8 cellular contexts compared by ENCODE assay signal in genomic region chr9:135282001-135282731, GRCh38.
A peak's percentile ranks its signal among the peaks of the same experiment; 100 is the strongest.
DNase-seq lines count a peak whose midpoint lies in the region; ATAC-seq, FAIRE-seq and TF ChIP-seq lines count a peak whose summit lies in the region.

No MANE protein-coding gene starts in this region.

- H3K36me3 Mint-ChIP-seq in astrocyte (ENCODE audit: low read depth, unreplicated experiment), result no peaks in the 10 kb centered on the region
- no peaks in the 10 kb centered on the region for H3K36me3 Mint-ChIP-seq in activated T-helper 2 cell treated with anti-CD3 and anti-CD28 coated beads, Interferon-gamma antibody, Interleukin-2, Interleukin-4, amounts not matched to agents 10 μg/mL and 5 μg/mL and 100 μg/mL, durations not matched to agents 14 hours and 24 hours and 36 hours (ENCODE audit: low read depth)

- no peaks in the 10 kb centered on the region for H4K20me1 ChIP-seq in astrocyte (ENCODE audit: insufficient read depth, low read length)

- no peaks in the 10 kb centered on the region for H3K4me1 Mint-ChIP-seq in astrocyte (ENCODE audit: low read depth, unreplicated experiment)
- no peaks in the 10 kb centered on the region for H3K4me1 Mint-ChIP-seq in activated T-helper 2 cell treated with anti-CD3 and anti-CD28 coated beads, Interferon-gamma antibody, Interleukin-2, Interleukin-4, amounts not matched to agents 10 μg/mL and 5 μg/mL and 100 μg/mL, durations not matched to agents 14 hours and 24 hours and 36 hours (ENCODE audit: low read depth)

- ATAC-seq in lung (ENCODE audit: insufficient read depth, low FRiP score) (no peak), HG02885 (IDR thresholded peaks at IDR 0.05; ENCODE audit: poor library complexity, unreplicated experiment) (no peak), HG02884 (IDR thresholded peaks at IDR 0.05; ENCODE audit: unreplicated experiment) (no peak)

- no peaks in the 10 kb centered on the region for H3K36me3 ChIP-seq in astrocyte (ENCODE audit: insufficient read depth, low read length)
- H3K36me3 ChIP-seq in lung (ENCODE audit: control insufficient read depth in 2 of 2, insufficient read depth in 2 of 2, low read length in 2 of 2), result no peaks in the 10 kb centered on the region

- DNase-seq in DMS 273 treated with DMSO at 0.1 percent for 48 hours (lab: John Stamatoyannopoulos, UW) (peak; percentile 58), NCI-H1417 (lab: John Stamatoyannopoulos, UW) (peak; percentile 72 to 89 (median 77)), astrocyte (ENCODE audit: low read depth) (peak; percentile 8), lung (ENCODE audit: low spot score) (peak; percentile 84), ACHN (no peak)
- DNase-seq in activated T-helper 2 cell treated with anti-CD3 and anti-CD28 coated beads, Interferon-gamma antibody, Interleukin-2, Interleukin-4, amounts not matched to agents 10 μg/mL and 5 μg/mL and 100 μg/mL, durations not matched to agents 14 hours and 24 hours and 36 hours (ENCODE audit: low spot score), result no peak

- no peak for FAIRE-seq in astrocyte (lab: Jason Lieb, UNC)

- H3K9me3 ChIP-seq in astrocyte (ENCODE audit: insufficient read depth, low read depth, low read length) (no peaks in the 10 kb centered on the region), lung (ENCODE audit: control insufficient read depth in 2 of 2, insufficient read depth in 1 of 2, low read length in 1 of 2) (no peaks in the 10 kb centered on the region)

- peaks cover 49% of the 10 kb centered on the region for H3K27me3 Mint-ChIP-seq in astrocyte (ENCODE audit: low read depth, unreplicated experiment)
- H3K27me3 Mint-ChIP-seq in activated T-helper 2 cell treated with anti-CD3 and anti-CD28 coated beads, Interferon-gamma antibody, Interleukin-2, Interleukin-4, amounts not matched to agents 10 μg/mL and 5 μg/mL and 100 μg/mL, durations not matched to agents 14 hours and 24 hours and 36 hours (ENCODE audit: low read depth), result no peaks in the 10 kb centered on the region

- TF ChIP-seq CTCF in astrocyte (IDR thresholded peaks at IDR 0.05; ENCODE audit: insufficient read depth, low read depth, low read length) (no peak), lung (IDR thresholded peaks at IDR 0.05; ENCODE audit: control extremely low read depth, extremely low read depth) (no peak)

- 22% methylated on average over 18 of the region's 18 CpGs for WGBS in lung, 2 donors

- H3K79me2 ChIP-seq in astrocyte (ENCODE audit: insufficient read depth, low read length), result no peaks in the 10 kb centered on the region

- in situ Hi-C loops in ACHN (cut with HindIII; ENCODE audit: low pct_ligation_motif_present, low pct_unique_long_range_greater_than_20kb, low sequenced_read_pairs), result no loop called here

- no peak overlapping the region for H3K4me3 ChIP-seq in astrocyte (ENCODE audit: insufficient read depth, low read depth, low read length)
- no peak overlapping the region for H3K4me3 ChIP-seq in lung

- no peak overlapping the region for H3K27ac Mint-ChIP-seq in astrocyte (ENCODE audit: unreplicated experiment)
- H3K27ac Mint-ChIP-seq in activated T-helper 2 cell treated with anti-CD3 and anti-CD28 coated beads, Interferon-gamma antibody, Interleukin-2, Interleukin-4, amounts not matched to agents 10 μg/mL and 5 μg/mL and 100 μg/mL, durations not matched to agents 14 hours and 24 hours and 36 hours, result no peak overlapping the region

- no peak overlapping the region for H3K4me3 Mint-ChIP-seq in astrocyte (ENCODE audit: unreplicated experiment)
- H3K4me3 Mint-ChIP-seq in activated T-helper 2 cell treated with anti-CD3 and anti-CD28 coated beads, Interferon-gamma antibody, Interleukin-2, Interleukin-4, amounts not matched to agents 10 μg/mL and 5 μg/mL and 100 μg/mL, durations not matched to agents 14 hours and 24 hours and 36 hours (ENCODE audit: low read depth), result no peak overlapping the region

- H2AFZ ChIP-seq in astrocyte (ENCODE audit: low read depth, low read length), result no peak overlapping the region

- H3K27me3 ChIP-seq in astrocyte (ENCODE audit: insufficient read depth, low read length), result no peaks in the 10 kb centered on the region
- no peaks in the 10 kb centered on the region for H3K27me3 ChIP-seq in lung (ENCODE audit: control insufficient read depth, insufficient read depth)

- H3K27ac ChIP-seq in astrocyte (ENCODE audit: low read depth, low read length), result no peak overlapping the region
- H3K27ac ChIP-seq in lung (ENCODE audit: low read depth in 1 of 2, low read length in 1 of 2), result no peak overlapping the region

- H3K9ac ChIP-seq in astrocyte (ENCODE audit: low read length), result no peak overlapping the region

- H3K9me3 Mint-ChIP-seq in astrocyte (ENCODE audit: unreplicated experiment), result no peaks in the 10 kb centered on the region
- peaks cover 8% of the 10 kb centered on the region for H3K9me3 Mint-ChIP-seq in activated T-helper 2 cell treated with anti-CD3 and anti-CD28 coated beads, Interferon-gamma antibody, Interleukin-2, Interleukin-4, amounts not matched to agents 10 μg/mL and 5 μg/mL and 100 μg/mL, durations not matched to agents 14 hours and 24 hours and 36 hours

- H3K4me2 ChIP-seq in astrocyte (ENCODE audit: low read length), result no peak overlapping the region

- H3K4me1 ChIP-seq in astrocyte (ENCODE audit: insufficient read depth, low read length) (no peaks in the 10 kb centered on the region), lung (ENCODE audit: control insufficient read depth in 2 of 2, insufficient read depth in 2 of 2, low read length in 2 of 2) (no peaks in the 10 kb centered on the region)

- intact Hi-C loops in activated T-helper 2 cell treated with anti-CD3 and anti-CD28 coated beads, Interferon-gamma antibody, Interleukin-2, Interleukin-4, amounts not matched to agents 10 μg/mL and 5 μg/mL and 100 μg/mL, durations not matched to agents 14 hours and 24 hours and 36 hours (cut with micrococcal nuclease), result no loop called here

Comparison
In these comparisons a context has a peak if more than half of its experiments do, and no peak if none do; other contexts are left out.
1. DNase-seq: peak in DMS 273 treated with DMSO at 0.1 percent for 48 hours (single experiment), NCI-H1417 (3 of 3), astrocyte (single experiment) and lung (single experiment); none in activated T-helper 2 cell treated with anti-CD3 and anti-CD28 coated beads, Interferon-gamma antibody, Interleukin-2, Interleukin-4, amounts not matched to agents 10 μg/mL and 5 μg/mL and 100 μg/mL, durations not matched to agents 14 hours and 24 hours and 36 hours (single experiment) and ACHN (single experiment).